ENCODE assay signal across 24 cellular contexts in genomic region chr5:4533457-4534105, GRCh38.
DNase-seq lines count a peak whose midpoint lies in the region; ATAC-seq and TF ChIP-seq lines count a peak whose summit lies in the region.
"Had no signal": no experiment of that assay in that cellular context is flagged by ENCODE, and none has a peak within 500 bp of the region (broad histone marks: within the 10 kb centered on the region; RNA-seq: fewer than 3 reads in every experiment).

No MANE protein-coding gene starts in this region.

- POLR2A ChIA-PET in activated CD4-positive, alpha-beta memory T cell treated with anti-CD3 and anti-CD28 coated beads for 36 hours (lab: Charles Lee), result no interaction called here

- TF ChIP-seq POLR2A in esophagus muscularis mucosa (IDR thresholded peaks at IDR 0.05; ENCODE audit: low read depth), result no peak

- no peaks in the 10 kb centered on the region for H3K4me1 Mint-ChIP-seq in activated CD4-positive, alpha-beta memory T cell treated with anti-CD3 and anti-CD28 coated beads for 36 hours (ENCODE audit: low read depth)
- no peaks in the 10 kb centered on the region for H3K4me1 Mint-ChIP-seq in endothelial cell (ENCODE audit: unreplicated experiment)
- H3K4me1 Mint-ChIP-seq: B cell, CD14-positive monocyte had no signal

- no peak overlapping the region for H3K4me3 ChIP-seq in esophagus muscularis mucosa
- H3K4me3 ChIP-seq: SJCRH30 had no signal

- H3K4me3 Mint-ChIP-seq in activated CD4-positive, alpha-beta memory T cell treated with anti-CD3 and anti-CD28 coated beads for 36 hours, result no peak overlapping the region
- H3K4me3 Mint-ChIP-seq in endothelial cell (ENCODE audit: unreplicated experiment), result no peak overlapping the region
- H3K4me3 Mint-ChIP-seq: B cell, CD14-positive monocyte, H9, HFFc6 had no signal

- CTCF ChIA-PET in activated CD4-positive, alpha-beta memory T cell treated with anti-CD3 and anti-CD28 coated beads for 36 hours (lab: Charles Lee), result no interaction called here

- no peaks in the 10 kb centered on the region for H3K27me3 ChIP-seq in esophagus muscularis mucosa
- H3K27me3 ChIP-seq: SJCRH30 had no signal

- intact Hi-C loops in esophagus muscularis mucosa (cut with DNase I), result no loop called here
- intact Hi-C loops in activated CD4-positive, alpha-beta memory T cell treated with anti-CD3 and anti-CD28 coated beads for 36 hours (cut with micrococcal nuclease), result no loop called here

- no peak for TF ChIP-seq EP300 in esophagus muscularis mucosa (IDR thresholded peaks at IDR 0.05)

- H3K36me3 Mint-ChIP-seq in activated CD4-positive, alpha-beta memory T cell treated with anti-CD3 and anti-CD28 coated beads for 36 hours, result no peaks in the 10 kb centered on the region
- no peaks in the 10 kb centered on the region for H3K36me3 Mint-ChIP-seq in endothelial cell (ENCODE audit: low read depth, unreplicated experiment)
- H3K36me3 Mint-ChIP-seq: CD14-positive monocyte had no signal

- H3K9me3 Mint-ChIP-seq in activated CD4-positive, alpha-beta memory T cell treated with anti-CD3 and anti-CD28 coated beads for 36 hours, result peaks cover 13% of the 10 kb centered on the region
- H3K9me3 Mint-ChIP-seq in endothelial cell (ENCODE audit: unreplicated experiment), result no peaks in the 10 kb centered on the region
- H3K9me3 Mint-ChIP-seq: H9 had no signal

- no peaks in the 10 kb centered on the region for H3K4me1 ChIP-seq in esophagus muscularis mucosa
- H3K4me1 ChIP-seq: SJCRH30 had no signal

- H3K36me3 ChIP-seq in KOPT-K1 (ENCODE audit: insufficient read depth, low read length) (no peaks in the 10 kb centered on the region), esophagus muscularis mucosa (no peaks in the 10 kb centered on the region)
- H3K36me3 ChIP-seq: SJCRH30 had no signal

- H3K27me3 Mint-ChIP-seq in activated CD4-positive, alpha-beta memory T cell treated with anti-CD3 and anti-CD28 coated beads for 36 hours, result no peaks in the 10 kb centered on the region
- peaks cover 2% of the 10 kb centered on the region for H3K27me3 Mint-ChIP-seq in endothelial cell (ENCODE audit: unreplicated experiment)
- H3K27me3 Mint-ChIP-seq: B cell had no signal

- no peak for ATAC-seq in HG02981 (IDR thresholded peaks at IDR 0.05; ENCODE audit: unreplicated experiment)
- ATAC-seq: HepG2, PC-3 had no signal

- H3K9me3 ChIP-seq in KOPT-K1 (ENCODE audit: insufficient read depth, low read length, poor library complexity, severe bottlenecking), result peaks cover 13% of the 10 kb centered on the region
- peaks cover 0 to 6% (median 0%) of the 10 kb centered on the region in 4 donors for H3K9me3 ChIP-seq in esophagus muscularis mucosa
- H3K9me3 ChIP-seq: SJCRH30 had no signal

- DNase-seq in A172 (ENCODE audit: low spot score) (peak; percentile 22), RPMI7951 (ENCODE audit: low read depth) (peak; percentile 50), esophagus muscularis mucosa (ENCODE audit: extremely low spot score) (peak; percentile 21), endothelial cell (ENCODE audit: low spot score) (no peak)
- no peak for DNase-seq in activated CD4-positive, alpha-beta memory T cell treated with anti-CD3 and anti-CD28 coated beads for 36 hours
- no peak for DNase-seq in activated CD4-positive, alpha-beta T cell treated with anti-CD3 and anti-CD28 coated beads, Interleukin-2, amount 50 U/mL, for 4 hours
- DNase-seq: DMS53, H9, HFFc6, KBM-7, NCI-H1417, NCI-H1694 treated with DMSO at 0.1 percent for 48 hours, NCI-H2081 treated with DMSO at 0.1 percent for 48 hours, NCI-H446 treated with DMSO at 0.1 percent for 48 hours, NCI-H526 treated with DMSO at 0.1 percent for 48 hours, PC-3, SJCRH30, T-helper 1 cell had no signal

- WGBS in esophagus muscularis mucosa, result 57% methylated on average over 3 of the region's 3 CpGs

- H3K27ac Mint-ChIP-seq in activated CD4-positive, alpha-beta memory T cell treated with anti-CD3 and anti-CD28 coated beads for 36 hours, result no peak overlapping the region
- H3K27ac Mint-ChIP-seq in endothelial cell (ENCODE audit: unreplicated experiment), result no peak overlapping the region
- H3K27ac Mint-ChIP-seq: B cell, CD14-positive monocyte, H9, HFFc6 had no signal

- no peak for TF ChIP-seq CTCF in esophagus muscularis mucosa (IDR thresholded peaks at IDR 0.05)
- no peak for TF ChIP-seq CTCF in endothelial cell (IDR thresholded peaks at IDR 0.05; ENCODE audit: unreplicated experiment)

- H3K27ac ChIP-seq in KOPT-K1 (ENCODE audit: low read depth, low read length, poor library complexity, severe bottlenecking) (peak overlapping the region; percentile 97), esophagus muscularis mucosa (replicated peaks in 1 of 4) (no peak overlapping the region)
- H3K27ac ChIP-seq: HL-60, SJCRH30 had no signal

Comparison
In these comparisons a context has a peak if more than half of its experiments do, and no peak if none do; other contexts are left out.
1. DNase-seq: peak in A172 (single experiment), RPMI7951 (single experiment) and esophagus muscularis mucosa (single experiment); none in activated CD4-positive, alpha-beta memory T cell treated with anti-CD3 and anti-CD28 coated beads for 36 hours (single experiment), activated CD4-positive, alpha-beta T cell treated with anti-CD3 and anti-CD28 coated beads, Interleukin-2, amount 50 U/mL, for 4 hours (0 of 2) and endothelial cell (single experiment).